ENCODE assay signal across 1 cellular context in genomic region chr4:147714575-147715401, GRCh38.
TF ChIP-seq lines count a peak whose summit lies in the region.

No MANE protein-coding gene starts in this region.

TF ChIP-seq in HEK293, 187 proteins besides CTCF, POLR2A, EP300 and RAD21 (continued from another document):
- TF ChIP-seq ZNF266 (tag by site-specific recombination; IDR thresholded peaks at IDR 0.05; ENCODE audit: low read depth) (0 out of 2 replicates have a peak, but pooled peaks have one; percentile 26), ZNF558 (tag by site-specific recombination; IDR thresholded peaks at IDR 0.05) (0 out of 2 replicates have a peak, but pooled peaks have one; percentile 29), ELK4 (IDR thresholded peaks at IDR 0.05; ENCODE audit: borderline replicate concordance, low read depth, low read length) (no peak), ZNF394 (tag by site-specific recombination; IDR thresholded peaks at IDR 0.05; ENCODE audit: borderline replicate concordance) (peak; percentile 76; the same call in 1 of the 2 replicates), SCRT2 (tag by site-specific recombination; IDR thresholded peaks at IDR 0.05) (0 out of 2 replicates have a peak, but pooled peaks have one; percentile 9), ZNF623 (tag by site-specific recombination; IDR thresholded peaks at IDR 0.05) (peak; percentile 29; the same call in 1 of the 2 replicates), ZNF140 (tag by site-specific recombination; IDR thresholded peaks at IDR 0.05) (peak; percentile 63; the same call in 1 of the 2 replicates), GLI4 (tag by site-specific recombination; IDR thresholded peaks at IDR 0.05) (no peak), ZNF654 (tag by site-specific recombination; IDR thresholded peaks at IDR 0.05; ENCODE audit: low read depth) (peak; percentile 12; the same call in 1 of the 2 replicates)
TF ChIP-seq in HEK293: peak in this region for 10.
